Comparison of ENCODE assay signal across 20 cellular contexts in the genomic region with DNA sequence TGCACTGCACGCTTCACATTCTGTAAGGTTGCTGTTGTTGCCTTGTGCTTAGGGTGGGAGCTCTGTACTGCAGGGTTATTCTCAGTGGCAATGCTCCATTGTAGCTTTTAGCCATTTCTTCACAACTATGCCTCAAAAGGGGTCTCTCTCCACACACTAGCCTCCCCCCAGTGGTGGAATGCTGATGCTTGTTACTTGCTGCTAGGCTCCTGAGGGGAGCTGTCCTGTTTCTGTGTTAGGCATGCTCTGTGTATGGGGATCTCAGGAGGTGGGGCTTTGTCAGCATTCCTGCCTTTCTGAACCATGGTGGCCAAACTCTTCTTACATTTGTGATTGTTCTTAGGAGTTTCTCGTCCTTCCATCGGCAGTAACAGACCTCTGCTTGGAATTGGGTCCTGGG. TPM values are rescaled to one million over a fixed set of nuclear protein-coding genes. Genes with fewer than 3 reads are reported as not detected.
A peak's percentile ranks its signal among the peaks of the same experiment; 100 is the strongest.
DNase-seq lines count a peak whose midpoint lies in the region; ATAC-seq, FAIRE-seq and TF ChIP-seq lines count a peak whose summit lies in the region.
"Had no signal": no experiment of that assay in that cellular context is flagged by ENCODE, and none has a peak within 500 bp of the region (broad histone marks: within the 10 kb centered on the region; RNA-seq: fewer than 3 reads in every experiment).

No MANE protein-coding gene starts in this region.

- H3K36me3 ChIP-seq in H1 (ENCODE audit: control insufficient read depth in 2 of 4, insufficient read depth in 4 of 4, low read length in 3 of 4) (no peaks in the 10 kb centered on the region), PC-9 (ENCODE audit: low read depth) (no peaks in the 10 kb centered on the region)
- H3K36me3 ChIP-seq: BLaER1 treated with 17β-estradiol and CSF1 and Interleukin-3, amounts not matched to agents 10 nM and 100 nM had no signal

- H3K4me3 ChIP-seq in H1 (ENCODE audit: extremely low read depth in 1 of 4, insufficient read depth in 2 of 4, low read depth in 3 of 4, low read length in 4 of 4) (no peak overlapping the region), PC-9 (no peak overlapping the region)
- H3K4me3 ChIP-seq: BLaER1 treated with 17β-estradiol and CSF1 and Interleukin-3, amounts not matched to agents 10 nM and 100 nM had no signal

- H2AFZ ChIP-seq in H9 (ENCODE audit: low read length) (no peak overlapping the region), H1 (ENCODE audit: low read length) (peak overlapping the region; percentile 8; the same call in 1 of the 2 replicates), PC-9 (no peak overlapping the region)

- H2BK5ac ChIP-seq in H9 (ENCODE audit: insufficient read length, low read length) (no peak overlapping the region), H1 (ENCODE audit: low read depth, low read length) (no peak overlapping the region)

- H4K20me1 ChIP-seq in H9 (ENCODE audit: control insufficient read depth, insufficient read depth, insufficient read length) (no peaks in the 10 kb centered on the region), H1 (replicated peaks in 1 of 2; ENCODE audit: control insufficient read depth in 1 of 2, insufficient read depth in 2 of 2, low read length in 2 of 2) (no peaks in the 10 kb centered on the region), PC-9 (ENCODE audit: insufficient read depth) (no peaks in the 10 kb centered on the region)

- H3K4me1 ChIP-seq in H9 (ENCODE audit: insufficient read depth, low read length): peaks cover 3% of the 10 kb centered on the region; the same call in 1 of the 2 replicates
- H3K4me1 ChIP-seq in H1 (replicated peaks in 1 of 4; ENCODE audit: control insufficient read depth in 3 of 4, insufficient read depth in 4 of 4, low read length in 3 of 4): peaks cover 0 to 7% (median 1%) of the 10 kb centered on the region in 4 experiments; a peak in 3 of 7 replicates
- no peaks in the 10 kb centered on the region for H3K4me1 ChIP-seq in PC-9 (replicated peaks; ENCODE audit: insufficient read depth)

- H3K79me2 ChIP-seq in H9 (ENCODE audit: insufficient read depth, low read length): no peaks in the 10 kb centered on the region; the same call in 1 of the 2 replicates
- H3K79me2 ChIP-seq in H1 (ENCODE audit: control insufficient read depth in 1 of 2, insufficient read depth in 2 of 2, low read length in 2 of 2): no peaks in the 10 kb centered on the region
- H3K79me2 ChIP-seq in PC-9 (ENCODE audit: low read depth): no peaks in the 10 kb centered on the region

- no CpG with 5 or more reads among the region's 3 CpGs for WGBS in H9 (ENCODE audit: extremely low coverage, insufficient read length, low lambda C conversion rate)
- WGBS in H1 (ENCODE audit: extremely low coverage in 1 of 2, insufficient coverage in 1 of 2, insufficient read length in 1 of 2, insufficient replicate concordance in 2 of 2, low coverage in 1 of 2, low lambda C conversion rate in 2 of 2, missing lambda C conversion rate in 1 of 2), 2 experiments: 66% methylated on average over 3 of the region's 3 CpGs; no CpG with 5 or more reads in 1 of the 2 experiments

- H3K9me3 ChIP-seq in H9 (ENCODE audit: control insufficient read depth, low read depth, low read length) (no peaks in the 10 kb centered on the region), H1 (ENCODE audit: insufficient read depth in 2 of 2, low read depth in 1 of 2, low read length in 1 of 2) (no peaks in the 10 kb centered on the region), PC-9 (ENCODE audit: insufficient read depth, low read depth) (no peaks in the 10 kb centered on the region)
- H3K9me3 ChIP-seq: BLaER1 treated with 17β-estradiol and CSF1 and Interleukin-3, amounts not matched to agents 10 nM and 100 nM had no signal

- no peak for ATAC-seq in HG03025 (IDR thresholded peaks at IDR 0.05; ENCODE audit: low FRiP score, unreplicated experiment)
- ATAC-seq: PC-3, SK-N-SH treated with all-trans-retinoic acid at 6 μM for 48 hours had no signal

- no peaks in the 10 kb centered on the region for H3K27me3 Mint-ChIP-seq in H9 (ENCODE audit: low read depth)

- intact Hi-C loops in PC-9 (cut with micrococcal nuclease; ENCODE audit: unreplicated experiment): no loop called here

- H3K56ac ChIP-seq in H9 (ENCODE audit: insufficient read length, low read depth, low read length) (no peak overlapping the region), H1 (replicated peaks; ENCODE audit: insufficient read length, low read depth, low read length) (no peak overlapping the region)

- no peak for TF ChIP-seq POLR2A in H1 (IDR thresholded peaks at IDR 0.05; ENCODE audit: control extremely low read depth in 1 of 2, low read depth in 2 of 2, low read length in 2 of 2)

- peak; percentile 4 to 28; a peak in 2 of 4 replicates for TF ChIP-seq RAD21 in H1 (IDR thresholded peaks at IDR 0.05 in 1 of 2, conservative IDR thresholded peaks at IDR 0.05 in 1 of 2; ENCODE audit: low read depth in 2 of 2, low read length in 2 of 2)

- H4K8ac ChIP-seq in H9 (replicated peaks; ENCODE audit: insufficient read length, low read depth, low read length) (no peak overlapping the region), H1 (ENCODE audit: extremely low read depth, insufficient read depth, low read length) (no peak overlapping the region)

- H3K4me2 ChIP-seq in H9 (ENCODE audit: insufficient read depth, insufficient read length, low read length) (no peak overlapping the region), H1 (ENCODE audit: insufficient read depth in 1 of 2, low read depth in 2 of 2, low read length in 2 of 2) (peak overlapping the region in 1 of 2 experiments; percentile 38; a peak in 2 of 4 replicates), PC-9 (no peak overlapping the region)
- H3K4me2 ChIP-seq: BLaER1 treated with 17β-estradiol and CSF1 and Interleukin-3, amounts not matched to agents 10 nM and 100 nM; KMS-11 had no signal

- H2BK12ac ChIP-seq in H9 (ENCODE audit: insufficient read length, low read depth, low read length): no peak overlapping the region
- no peak overlapping the region for H2BK12ac ChIP-seq in H1 (ENCODE audit: low read depth, low read length)

- peaks cover 15 to 17% of the 10 kb centered on the region in 2 experiments for H3K4me1 Mint-ChIP-seq in H9

- H3K23ac ChIP-seq in H9 (ENCODE audit: insufficient read length, low read depth, low read length) (no peak overlapping the region), H1 (ENCODE audit: insufficient read length) (no peak overlapping the region)

- FAIRE-seq in H1 (lab: Jason Lieb, UNC): peak; percentile 87
- FAIRE-seq: D721Med had no signal

- no peak overlapping the region for H2BK120ac ChIP-seq in H9 (ENCODE audit: low read depth, low read length, poor library complexity, severe bottlenecking)
- H2BK120ac ChIP-seq in H1 (replicated peaks; ENCODE audit: low read depth, low read length): no peak overlapping the region

- DNase-seq in H9: peak; percentile 66
- peak in 1 of 2 experiments; percentile 51 for DNase-seq in H1 (ENCODE audit: low read depth in 1 of 2, low spot score in 2 of 2)
- peak; percentile 3 for DNase-seq in left kidney (ENCODE audit: low read depth, low spot score)
- DNase-seq in PC-9: no peak
- no peak for DNase-seq in foreskin melanocyte
- DNase-seq in DMS153 treated with DMSO at 0.1 percent for 48 hours (lab: John Stamatoyannopoulos, UW; ENCODE audit: unreplicated experiment): no peak
- DNase-seq: DMS79, GOT3, NCI-H1417, NCI-H187 treated with DMSO at 0.1 percent for 48 hours, NCI-H2227 treated with DMSO at 0.1 percent for 48 hours, NCI-H524, PC-3, SIG-M5 had no signal

- H3K79me1 ChIP-seq in H9 (ENCODE audit: insufficient read depth, low read depth, low read length, poor library complexity, severe bottlenecking): no peaks in the 10 kb centered on the region
- H3K79me1 ChIP-seq in H1 (ENCODE audit: low read depth, low read length): no peaks in the 10 kb centered on the region

- H3K14ac ChIP-seq in H9 (ENCODE audit: insufficient read depth, low read length) (no peak overlapping the region), H1 (ENCODE audit: insufficient read length) (no peak overlapping the region)

- H3K4ac ChIP-seq in H9 (ENCODE audit: low read depth, low read length): no peak overlapping the region
- no peak overlapping the region for H3K4ac ChIP-seq in H1 (replicated peaks; ENCODE audit: insufficient read length, low read depth, low read length)

- no peak overlapping the region for H4K5ac ChIP-seq in H9 (ENCODE audit: insufficient read length, low read depth, low read length)
- no peak overlapping the region for H4K5ac ChIP-seq in H1 (ENCODE audit: insufficient read length, low read depth, low read length)

- H3K9ac ChIP-seq in H9 (ENCODE audit: extremely low read depth, insufficient read length, low read length) (no peak overlapping the region), H1 (replicated peaks in 1 of 4; ENCODE audit: extremely low read depth in 1 of 4, low read depth in 3 of 4, low read length in 3 of 4) (no peak overlapping the region)
- H3K9ac ChIP-seq: BLaER1 treated with 17β-estradiol and CSF1 and Interleukin-3, amounts not matched to agents 10 nM and 100 nM; KMS-11 had no signal

- no peak overlapping the region; a peak in 1 of 5 replicates for H3K4me3 Mint-ChIP-seq in H9

- H3K27ac ChIP-seq in H9 (ENCODE audit: insufficient read length, low read depth, low read length): peak overlapping the region; percentile 7
- H3K27ac ChIP-seq in H1 (ENCODE audit: low read depth, low read length): no peak overlapping the region
- H3K27ac ChIP-seq in PC-9: no peak overlapping the region
- H3K27ac ChIP-seq: BLaER1 treated with 17β-estradiol and CSF1 and Interleukin-3, amounts not matched to agents 10 nM and 100 nM; KMS-11; RWPE1 had no signal

- H3K27ac Mint-ChIP-seq in H9: 0 out of 7 replicates have a peak overlapping the region, but pooled peaks of 1 of the 3 experiments have one; percentile 25

- peaks cover 0 to 6% (median 0%) of the 10 kb centered on the region in 3 experiments; a peak in 1 of 7 replicates for H3K36me3 Mint-ChIP-seq in H9 (ENCODE audit: insufficient read depth in 1 of 3, low read depth in 3 of 3)

- H3K23me2 ChIP-seq in H9 (ENCODE audit: insufficient read length, low read depth, low read length, poor library complexity, severe bottlenecking) (no peaks in the 10 kb centered on the region), H1 (ENCODE audit: low read depth, low read length) (no peaks in the 10 kb centered on the region; the same call in 1 of the 2 replicates)

- H2BK20ac ChIP-seq in H9 (ENCODE audit: low read depth, low read length, poor library complexity, severe bottlenecking) (no peak overlapping the region), H1 (ENCODE audit: low read length) (no peak overlapping the region)

- H2AK5ac ChIP-seq in H9 (ENCODE audit: insufficient read length, low read length) (no peak overlapping the region), H1 (ENCODE audit: low read depth, low read length) (no peak overlapping the region)

- no peaks in the 10 kb centered on the region for H3F3A ChIP-seq in PC-9 (ENCODE audit: insufficient read depth, low read depth)

- H3K18ac ChIP-seq in H9 (ENCODE audit: insufficient read length, low read depth, low read length) (no peak overlapping the region), H1 (ENCODE audit: extremely low read depth, low read length) (no peak overlapping the region)

- BruUV-seq in PC-9 (replicated peaks; lab: Mats Ljungman, UMichigan): no TSS peak

- CTCF ChIA-PET in H1 (lab: Charles Lee; ENCODE audit: partially characterized antibody): interaction anchor here (0.7 kb wide), 2 partner anchors 14 to 20 kb away, joined by 3 read pairs; no protein-coding TSS in a partner anchor
- CTCF ChIA-PET in PC-9 (lab: Charles Lee): no interaction called here

- no peaks in the 10 kb centered on the region for H3K9me3 Mint-ChIP-seq in H9

- H3K9me2 ChIP-seq in PC-9 (ENCODE audit: insufficient read depth): no peaks in the 10 kb centered on the region

- H2BK15ac ChIP-seq in H9 (ENCODE audit: low read depth, low read length) (no peak overlapping the region), H1 (ENCODE audit: low read length) (no peak overlapping the region)

- POLR2A ChIA-PET in H1 (lab: Charles Lee; ENCODE audit: partially characterized antibody): no interaction called here
- POLR2A ChIA-PET in PC-9 (lab: Charles Lee; ENCODE audit: unreplicated experiment): no interaction called here

- H3T11ph ChIP-seq in H9 (ENCODE audit: low read length): no peak overlapping the region

- no peak for TF ChIP-seq EP300 in H1 (IDR thresholded peaks at IDR 0.05; ENCODE audit: borderline replicate concordance in 1 of 2, low read depth in 2 of 2, low read length in 2 of 2)

- H4K91ac ChIP-seq in H9 (ENCODE audit: insufficient read length, low read depth, low read length): no peak overlapping the region
- H4K91ac ChIP-seq in H1 (replicated peaks; ENCODE audit: insufficient read length, low read length): no peak overlapping the region

- no peaks in the 10 kb centered on the region for H3K27me3 ChIP-seq in H9 (ENCODE audit: insufficient read depth, low read length)
- H3K27me3 ChIP-seq in H1 (replicated peaks in 1 of 4; ENCODE audit: control insufficient read depth in 3 of 4, extremely low read depth in 1 of 4, insufficient read depth in 3 of 4, low read length in 3 of 4): no peaks in the 10 kb centered on the region
- no peaks in the 10 kb centered on the region for H3K27me3 ChIP-seq in PC-9 (ENCODE audit: insufficient read depth, low read depth)
- H3K27me3 ChIP-seq: BLaER1 treated with 17β-estradiol and CSF1 and Interleukin-3, amounts not matched to agents 10 nM and 100 nM had no signal

- TF ChIP-seq CTCF in H9 (conservative IDR thresholded peaks at IDR 0.05) (peak; percentile 46), H1 (IDR thresholded peaks at IDR 0.05; ENCODE audit: control extremely low read depth in 1 of 3, insufficient read depth in 1 of 3, low read depth in 1 of 3, low read length in 3 of 3) (peak; percentile 19 to 33 (median 28)), PC-9 (conservative IDR thresholded peaks at IDR 0.05) (no peak)

RNA-seq across cellular contexts. Expression of a gene that starts 18.8 kb away (rescaled TPM):
- total RNA-seq in H9 (2021) (2.9 and 3.0 TPM in 2 replicates), PC-9 (2021) (3.5 and 3.9 TPM in 2 replicates)
- 3.9 and 4.3 TPM in 2 replicates for total RNA-seq in H1 (2021; fragmentation: NEBNext Ultra II Directional; extraction: Animal tissue kit (Norgen Biotek cat#: 25700))
- 0.63 and 0.80 TPM in 2 replicates for polyA plus RNA-seq in H1 (2011; rRNA removed)
- 1.2 TPM for polyA plus RNA-seq in H1 (2011; cell fraction: cytosol; rRNA removed)
- polyA plus RNA-seq in H1 (2011; cell fraction: nucleus; rRNA removed): 0.64 TPM
- polyA plus RNA-seq in H1 (2012, experiment 1 of 2): 0.80 to 2.1 TPM (median 1.1 TPM) in 4 replicates
- 0.21 TPM for polyA plus RNA-seq in H1 (2012, experiment 2 of 2)
- 2.7 TPM for polyA plus RNA-seq in H1 (2013, experiment 1 of 2)
- 2.6 TPM for polyA plus RNA-seq in H1 (2013, experiment 2 of 2)
- polyA minus RNA-seq in H1 (2011; rRNA and poly(A)+ RNA removed): 3.6 and 4.3 TPM in 2 replicates
- polyA minus RNA-seq in H1 (2011; cell fraction: cytosol; rRNA and poly(A)+ RNA removed): 2.1 TPM
- polyA minus RNA-seq in H1 (2011; cell fraction: nucleus; rRNA and poly(A)+ RNA removed): 3.4 TPM

Comparison
In these comparisons a context has a peak if more than half of its experiments do, and no peak if none do; other contexts are left out.
1. DNase-seq: peak in H9 (single experiment) and left kidney (single experiment); none in PC-9 (0 of 2), foreskin melanocyte (single experiment) and DMS153 treated with DMSO at 0.1 percent for 48 hours (single experiment).